Comparison of ENCODE assay signal across 9 cellular contexts in genomic region chr3:178352300-178353021, GRCh38.
DNase-seq lines count a peak whose midpoint lies in the region; ATAC-seq and TF ChIP-seq lines count a peak whose summit lies in the region.
"Had no signal": no experiment of that assay in that cellular context is flagged by ENCODE, and none has a peak within 500 bp of the region (broad histone marks: within the 10 kb centered on the region; RNA-seq: fewer than 3 reads in every experiment).

No MANE protein-coding gene starts in this region.

- H3K4me2 ChIP-seq in osteoblast (ENCODE audit: insufficient read depth, low read length): peak overlapping the region; percentile 2
- H3K4me2 ChIP-seq: PC-9 had no signal

- no peaks in the 10 kb centered on the region for H4K20me1 ChIP-seq in osteoblast (ENCODE audit: insufficient read depth, low read length)

- peak overlapping the region; percentile 14 for H3K27ac ChIP-seq in osteoblast (ENCODE audit: low read depth, low read length)
- H3K27ac ChIP-seq: PC-9 had no signal

- no peaks in the 10 kb centered on the region for H3K27me3 ChIP-seq in osteoblast (ENCODE audit: insufficient read depth, low read length)

- TF ChIP-seq CTCF in osteoblast (IDR thresholded peaks at IDR 0.05; ENCODE audit: extremely low read depth, low read depth, low read length): no peak

- ATAC-seq in GM18519 (IDR thresholded peaks at IDR 0.05; ENCODE audit: low FRiP score, unreplicated experiment) (no peak), esophagus mucosa (no peak), GM18873 (IDR thresholded peaks at IDR 0.05; ENCODE audit: low FRiP score, unreplicated experiment) (no peak)

- H3K4me1 ChIP-seq in osteoblast (ENCODE audit: insufficient read depth, low read length): peaks cover 33% of the 10 kb centered on the region

- no peak overlapping the region for H2AFZ ChIP-seq in osteoblast (ENCODE audit: low read length)
- H2AFZ ChIP-seq: PC-9 had no signal

- DNase-seq in GM03348 (ENCODE audit: low spot score) (peak; percentile 69), NCI-H226 (peak; percentile 85), fibroblast of gingiva (ENCODE audit: low read depth) (peak; percentile 89), osteoblast (ENCODE audit: insufficient read length, low spot score, missing footprints) (no peak), OCI-M2 (lab: John Stamatoyannopoulos, UW; ENCODE audit: unreplicated experiment) (no peak)

- no peak overlapping the region for H3K4me3 ChIP-seq in osteoblast (ENCODE audit: insufficient read depth, low read length)
- H3K4me3 ChIP-seq: PC-9 had no signal

- H3K36me3 ChIP-seq in osteoblast (ENCODE audit: insufficient read depth, low read length): no peaks in the 10 kb centered on the region

- H3K9me3 ChIP-seq in osteoblast (ENCODE audit: low read depth, low read length): no peaks in the 10 kb centered on the region

- H3K79me2 ChIP-seq in osteoblast (ENCODE audit: insufficient read depth, low read length): no peaks in the 10 kb centered on the region

Comparison
In these comparisons a context has a peak if more than half of its experiments do, and no peak if none do; other contexts are left out.
1. DNase-seq: peak in GM03348 (single experiment), NCI-H226 (single experiment) and fibroblast of gingiva (single experiment); none in osteoblast (single experiment) and OCI-M2 (single experiment).